ENCODE assay signal across 21 cellular contexts in genomic region chr16:20598832-20599469, GRCh38. TPM values are rescaled to one million over a fixed set of nuclear protein-coding genes. Genes with fewer than 3 reads are reported as not detected.
DNase-seq lines count a peak whose midpoint lies in the region; ATAC-seq and TF ChIP-seq lines count a peak whose summit lies in the region.
"Had no signal": no experiment of that assay in that cellular context is flagged by ENCODE, and none has a peak within 500 bp of the region (broad histone marks: within the 10 kb centered on the region; RNA-seq: fewer than 3 reads in every experiment).

No MANE protein-coding gene starts in this region.

- peak overlapping the region; percentile 73 for H2BK5ac ChIP-seq in mesenchymal stem cell (ENCODE audit: low read depth, low read length, poor library complexity, severe bottlenecking)

- no peak overlapping the region for H3K23ac ChIP-seq in mesenchymal stem cell (ENCODE audit: low read length in 2 of 2)

- no peak overlapping the region for H4K91ac ChIP-seq in mesenchymal stem cell (ENCODE audit: low read length)

- no peak overlapping the region for H2BK12ac ChIP-seq in mesenchymal stem cell (ENCODE audit: low read length in 2 of 2)

- no peak overlapping the region for H3K9ac ChIP-seq in mesenchymal stem cell (ENCODE audit: low read length)

- no peaks in the 10 kb centered on the region for H3K36me3 ChIP-seq in GM23338 (ENCODE audit: insufficient read depth)
- no peaks in the 10 kb centered on the region for H3K36me3 ChIP-seq in body of pancreas (replicated peaks in 1 of 2; ENCODE audit: insufficient read depth in 1 of 2, low read depth in 2 of 2)
- no peaks in the 10 kb centered on the region for H3K36me3 ChIP-seq in mesenchymal stem cell (ENCODE audit: control insufficient read depth in 1 of 2, insufficient read depth in 2 of 2, low read depth in 1 of 2, low read length in 2 of 2)
- H3K36me3 ChIP-seq: BE2C, Peyer's patch had no signal

- no peak overlapping the region for H3K4me2 ChIP-seq in GM23338
- H3K4me2 ChIP-seq in mesenchymal stem cell (ENCODE audit: low read length, poor library complexity, severe bottlenecking) = no peak overlapping the region

- no peaks in the 10 kb centered on the region for H3K9me2 ChIP-seq in GM23338 (ENCODE audit: insufficient read depth)

- H3K4me1 Mint-ChIP-seq in GM23338 = no peaks in the 10 kb centered on the region

- H2AK5ac ChIP-seq in mesenchymal stem cell (ENCODE audit: low read length, severe bottlenecking) = no peak overlapping the region

- H3K4me3 Mint-ChIP-seq in GM23338 = no peak overlapping the region
- H3K4me3 Mint-ChIP-seq: CD8-positive, alpha-beta T cell had no signal

- H3K27me3 ChIP-seq in GM23338 (ENCODE audit: insufficient read depth) = no peaks in the 10 kb centered on the region
- H3K27me3 ChIP-seq in body of pancreas = no peaks in the 10 kb centered on the region
- H3K27me3 ChIP-seq in mesenchymal stem cell (ENCODE audit: control insufficient read depth in 1 of 2, insufficient read depth in 1 of 2, low read length in 2 of 2) = no peaks in the 10 kb centered on the region
- H3K27me3 ChIP-seq: BE2C, Peyer's patch had no signal

- no peak for TF ChIP-seq POLR2A in body of pancreas (IDR thresholded peaks at IDR 0.05)

- no peaks in the 10 kb centered on the region for H3K27me3 Mint-ChIP-seq in GM23338 (ENCODE audit: insufficient read depth, low read depth, poor library complexity)

- H3K4me3 ChIP-seq in GM23338 (no peak overlapping the region), body of pancreas (no peak overlapping the region), mesenchymal stem cell (ENCODE audit: insufficient read depth in 1 of 2, low read depth in 1 of 2, low read length in 2 of 2) (no peak overlapping the region)
- H3K4me3 ChIP-seq: Peyer's patch had no signal

- no peak overlapping the region for H4K8ac ChIP-seq in mesenchymal stem cell (ENCODE audit: low read length)

- no peak overlapping the region for H3K4ac ChIP-seq in mesenchymal stem cell (ENCODE audit: low read depth in 1 of 2, low read length in 2 of 2)

- no peaks in the 10 kb centered on the region for H3K79me2 ChIP-seq in GM23338 (replicated peaks; ENCODE audit: insufficient read depth)

- H2AFZ ChIP-seq in GM23338 (no peak overlapping the region), mesenchymal stem cell (ENCODE audit: low read depth, low read length) (no peak overlapping the region)

- no peak overlapping the region for H3K27ac Mint-ChIP-seq in GM23338
- H3K27ac Mint-ChIP-seq: CD8-positive, alpha-beta T cell had no signal

- no peak overlapping the region for H2BK15ac ChIP-seq in mesenchymal stem cell (ENCODE audit: low read depth, poor library complexity, severe bottlenecking)

- H2BK120ac ChIP-seq in mesenchymal stem cell (ENCODE audit: low read depth, low read length) = no peak overlapping the region

- no peak for TF ChIP-seq CTCF in GM23338 (conservative IDR thresholded peaks at IDR 0.05; ENCODE audit: low read depth in 2 of 2)
- TF ChIP-seq CTCF in body of pancreas (IDR thresholded peaks at IDR 0.05) = no peak

- H3K4me1 ChIP-seq in GM23338 (ENCODE audit: insufficient read depth) (no peaks in the 10 kb centered on the region), body of pancreas (peaks cover 41% of the 10 kb centered on the region), mesenchymal stem cell (ENCODE audit: control insufficient read depth, insufficient read depth, low read depth, low read length) (no peaks in the 10 kb centered on the region)
- H3K4me1 ChIP-seq: BE2C, Peyer's patch had no signal

- ATAC-seq in GM23338 = peak; percentile 55
- peak; percentile 88 for ATAC-seq in body of pancreas
- ATAC-seq in GM18909 (IDR thresholded peaks at IDR 0.05; ENCODE audit: poor library complexity, unreplicated experiment) = no peak
- ATAC-seq in HG03378 (IDR thresholded peaks at IDR 0.05; ENCODE audit: unreplicated experiment) = no peak
- ATAC-seq: CD8-positive, alpha-beta T cell had no signal

- H3K36me3 Mint-ChIP-seq in GM23338 (ENCODE audit: low read depth) = no peaks in the 10 kb centered on the region
- H3K36me3 Mint-ChIP-seq: CD8-positive, alpha-beta T cell had no signal

- peak; percentile 47 for DNase-seq in GM23338 (ENCODE audit: low spot score)
- peak; percentile 7 for DNase-seq in KBM-7
- peak; percentile 70 to 81 (median 80) for DNase-seq in body of pancreas
- DNase-seq in mesenchymal stem cell = no peak
- no peak for DNase-seq in DMS 273 (lab: John Stamatoyannopoulos, UW; ENCODE audit: unreplicated experiment)
- DNase-seq in HCEC 1CT = no peak
- DNase-seq: BE2C; CD8-positive, alpha-beta T cell; DMS 273 treated with DMSO at 0.1 percent for 48 hours; H7; NCI-H1105 treated with DMSO at 0.1 percent for 48 hours; NCI-H187; NCI-H446; NCI-H774; Peyer's patch; SHP77 had no signal

- no peaks in the 10 kb centered on the region for H3K9me3 ChIP-seq in body of pancreas
- no peaks in the 10 kb centered on the region for H3K9me3 ChIP-seq in mesenchymal stem cell (ENCODE audit: control insufficient read depth, low read length)
- H3K9me3 ChIP-seq: BE2C, Peyer's patch had no signal

- H3K27ac ChIP-seq in GM23338 (ENCODE audit: low read depth) (no peak overlapping the region), body of pancreas (peak overlapping the region in 3 of 4 donors; percentile 11 to 44 (median 43)), mesenchymal stem cell (ENCODE audit: low read length, poor library complexity, severe bottlenecking) (no peak overlapping the region)
- H3K27ac ChIP-seq: Peyer's patch had no signal

- 55 to 60% methylated on average over 5 of the region's 5 CpGs for WGBS in body of pancreas, 2 donors
- 43% methylated on average over 5 of the region's 5 CpGs for WGBS in mesenchymal stem cell

- H4K20me1 ChIP-seq in GM23338 (replicated peaks; ENCODE audit: insufficient read depth) = no peaks in the 10 kb centered on the region

- H3K14ac ChIP-seq in mesenchymal stem cell (ENCODE audit: low read length in 2 of 2) = no peak overlapping the region

- in situ Hi-C loops in KBM-7 (cut with MboI; ENCODE audit: low pct_unique_long_range_greater_than_20kb, low sequenced_read_pairs) = no loop called here

- intact Hi-C loops in body of pancreas (cut with DNase I) = no loop called here

- no peaks in the 10 kb centered on the region for H3K79me1 ChIP-seq in mesenchymal stem cell (replicated peaks; ENCODE audit: low read length, poor library complexity, severe bottlenecking)

- H3F3A ChIP-seq in GM23338 (replicated peaks; ENCODE audit: low read depth) = no peaks in the 10 kb centered on the region

- no peaks in the 10 kb centered on the region for H3K9me3 Mint-ChIP-seq in GM23338
- H3K9me3 Mint-ChIP-seq: CD8-positive, alpha-beta T cell had no signal

- H3K18ac ChIP-seq in mesenchymal stem cell (ENCODE audit: low read depth in 1 of 2, low read length in 2 of 2) = no peak overlapping the region

TF ChIP-seq in GM23338, 12 proteins besides CTCF, POLR2A, EP300 and RAD21 (continues in another document):
- TF ChIP-seq JUNB (IDR thresholded peaks at IDR 0.05; ENCODE audit: unreplicated experiment) (no peak), ZNF114 (CRISPR knock-in tag; IDR thresholded peaks at IDR 0.05) (no peak), EZH2phosphoT487 (IDR thresholded peaks at IDR 0.05; ENCODE audit: unreplicated experiment) (no peak)
- TF ChIP-seq, protein P1, sequence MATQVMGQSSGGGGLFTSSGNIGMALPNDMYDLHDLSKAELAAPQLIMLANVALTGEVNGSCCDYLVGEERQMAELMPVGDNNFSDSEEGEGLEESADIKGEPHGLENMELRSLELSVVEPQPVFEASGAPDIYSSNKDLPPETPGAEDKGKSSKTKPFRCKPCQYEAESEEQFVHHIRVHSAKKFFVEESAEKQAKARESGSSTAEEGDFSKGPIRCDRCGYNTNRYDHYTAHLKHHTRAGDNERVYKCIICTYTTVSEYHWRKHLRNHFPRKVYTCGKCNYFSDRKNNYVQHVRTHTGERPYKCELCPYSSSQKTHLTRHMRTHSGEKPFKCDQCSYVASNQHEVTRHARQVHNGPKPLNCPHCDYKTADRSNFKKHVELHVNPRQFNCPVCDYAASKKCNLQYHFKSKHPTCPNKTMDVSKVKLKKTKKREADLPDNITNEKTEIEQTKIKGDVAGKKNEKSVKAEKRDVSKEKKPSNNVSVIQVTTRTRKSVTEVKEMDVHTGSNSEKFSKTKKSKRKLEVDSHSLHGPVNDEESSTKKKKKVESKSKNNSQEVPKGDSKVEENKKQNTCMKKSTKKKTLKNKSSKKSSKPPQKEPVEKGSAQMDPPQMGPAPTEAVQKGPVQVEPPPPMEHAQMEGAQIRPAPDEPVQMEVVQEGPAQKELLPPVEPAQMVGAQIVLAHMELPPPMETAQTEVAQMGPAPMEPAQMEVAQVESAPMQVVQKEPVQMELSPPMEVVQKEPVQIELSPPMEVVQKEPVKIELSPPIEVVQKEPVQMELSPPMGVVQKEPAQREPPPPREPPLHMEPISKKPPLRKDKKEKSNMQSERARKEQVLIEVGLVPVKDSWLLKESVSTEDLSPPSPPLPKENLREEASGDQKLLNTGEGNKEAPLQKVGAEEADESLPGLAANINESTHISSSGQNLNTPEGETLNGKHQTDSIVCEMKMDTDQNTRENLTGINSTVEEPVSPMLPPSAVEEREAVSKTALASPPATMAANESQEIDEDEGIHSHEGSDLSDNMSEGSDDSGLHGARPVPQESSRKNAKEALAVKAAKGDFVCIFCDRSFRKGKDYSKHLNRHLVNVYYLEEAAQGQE (IDR thresholded peaks at IDR 0.05; ENCODE audit: unreplicated experiment) = peak; percentile 82

RNA-seq across cellular contexts. Expression of gene ACSM2B, which starts 22.8 kb away (rescaled TPM):
- total RNA-seq in GM23338 (2014; rRNA removed; shearing (Covaris generic)) = not detected in 2 replicates
- polyA plus RNA-seq in GM23338 (2016; fragmentation: Nextera tagmentation; extraction: Ambion mirVana) = not detected in 2 replicates
- total RNA-seq in body of pancreas = 1 to 10 TPM; 1.3 to 2.3 TPM
- not detected for polyA plus RNA-seq in mesenchymal stem cell (2013, experiment 1 of 2)
- polyA plus RNA-seq in mesenchymal stem cell (2013, experiment 2 of 2) = not detected
- total RNA-seq: CD8-positive, alpha-beta T cell; Daoy; H7; HT1080; Peyer's patch had no signal
- polyA plus RNA-seq: AG04450 had no signal

Comparison
In these comparisons a context has a peak if more than half of its experiments do, and no peak if none do; other contexts are left out.
1. ATAC-seq: peak in GM23338 (single experiment) and body of pancreas (single experiment); none in GM18909 (single experiment) and HG03378 (single experiment).
2. DNase-seq: peak in GM23338 (single experiment), KBM-7 (single experiment) and body of pancreas (4 of 4); none in mesenchymal stem cell (single experiment), DMS 273 (single experiment) and HCEC 1CT (single experiment).
3. H3K27ac ChIP-seq: peak in body of pancreas (3 of 4); none in GM23338 (single experiment) and mesenchymal stem cell (single experiment).